ENCODE assay signal across 11 cellular contexts in the genomic region with DNA sequence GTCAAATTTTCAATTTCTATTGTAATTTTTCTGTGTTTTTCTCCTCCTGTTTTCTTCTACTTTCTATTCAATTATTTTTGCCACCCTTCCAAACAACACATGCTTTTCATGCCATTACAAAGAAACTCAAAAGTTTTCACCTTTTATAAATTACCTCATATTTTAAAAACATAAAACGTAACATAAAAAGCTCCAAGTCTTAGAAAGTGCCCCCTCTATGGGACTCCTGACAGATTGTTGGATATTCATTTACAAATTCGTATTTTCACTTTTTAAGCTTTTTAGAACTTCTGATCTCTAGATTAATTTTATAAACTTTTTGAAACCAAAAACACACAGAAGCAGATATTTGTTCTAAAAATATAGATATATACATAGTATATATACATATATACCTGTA. TPM values are rescaled to one million over a fixed set of nuclear protein-coding genes. Genes with fewer than 3 reads are reported as not detected.
DNase-seq lines count a peak whose midpoint lies in the region; ATAC-seq and TF ChIP-seq lines count a peak whose summit lies in the region.
"Had no signal": no experiment of that assay in that cellular context is flagged by ENCODE, and none has a peak within 500 bp of the region (broad histone marks: within the 10 kb centered on the region; RNA-seq: fewer than 3 reads in every experiment).

No MANE protein-coding gene starts in this region.

- TF ChIP-seq CTCF in fibroblast of the aortic adventitia (IDR thresholded peaks at IDR 0.05; ENCODE audit: insufficient read depth, low read length): peak; percentile 51

- H3K27me3 ChIP-seq in SJCRH30: no peaks in the 10 kb centered on the region

- no peaks in the 10 kb centered on the region for H3K36me3 ChIP-seq in SJCRH30

- DNase-seq in Daoy (ENCODE audit: low read depth): peak; percentile 5
- peak in 1 of 2 experiments; percentile 75 for DNase-seq in SJCRH30
- DNase-seq in fibroblast of the aortic adventitia (ENCODE audit: low read depth): peak; percentile 73
- DNase-seq in renal cortical epithelial cell (ENCODE audit: low read depth): peak; percentile 6
- no peak for DNase-seq in NCI-H510A treated with DMSO at 0.1 percent for 48 hours (lab: John Stamatoyannopoulos, UW)
- no peak for DNase-seq in activated CD4-positive, alpha-beta T cell treated with anti-CD3 and anti-CD28 coated beads, Interleukin-2, amount 50 U/mL, for 1 hour
- DNase-seq: activated CD8-positive, alpha-beta T cell treated with anti-CD3 and anti-CD28 coated beads, Interleukin-2, amount 10 ng/mL, durations not matched to agents 7 days and 5 days; caudate nucleus; GDM1 had no signal

- peak overlapping the region; percentile 71 for H3K27ac ChIP-seq in SJCRH30

- no peak for ATAC-seq in HG03196 (IDR thresholded peaks at IDR 0.05; ENCODE audit: unreplicated experiment)
- ATAC-seq in GM19035 (IDR thresholded peaks at IDR 0.05; ENCODE audit: unreplicated experiment): no peak
- ATAC-seq: activated CD8-positive, alpha-beta T cell treated with anti-CD3 and anti-CD28 coated beads, Interleukin-2, amount 10 ng/mL, durations not matched to agents 7 days and 5 days had no signal

- H3K4me1 ChIP-seq in SJCRH30: peaks cover 24% of the 10 kb centered on the region

- H3K9me3 ChIP-seq in SJCRH30 (replicated peaks): no peaks in the 10 kb centered on the region

- H3K4me3 ChIP-seq in SJCRH30 (peak overlapping the region; percentile 66), fibroblast of the aortic adventitia (ENCODE audit: low read depth, low read length) (peak overlapping the region; percentile 89)

RNA-seq across cellular contexts. Expression of gene COL5A2, which starts 1.6 kb away (rescaled TPM):
- total RNA-seq in Daoy (2014; rRNA removed; shearing (Covaris generic)): 34.9 and 41.7 TPM in 2 replicates
- 215 and 218 TPM in 2 replicates for total RNA-seq in SJCRH30 (2014; rRNA removed; shearing (Covaris generic))
- total RNA-seq in fibroblast of the aortic adventitia (ENCODE audit: low replicate concordance) (133 and 671 TPM in 2 replicates), renal cortical epithelial cell (9.4 and 45.5 TPM in 2 replicates)

Comparison
In these comparisons a context has a peak if more than half of its experiments do, and no peak if none do; other contexts are left out.
1. DNase-seq: peak in Daoy (single experiment), fibroblast of the aortic adventitia (single experiment) and renal cortical epithelial cell (single experiment); none in NCI-H510A treated with DMSO at 0.1 percent for 48 hours (single experiment) and activated CD4-positive, alpha-beta T cell treated with anti-CD3 and anti-CD28 coated beads, Interleukin-2, amount 50 U/mL, for 1 hour (single experiment).